14 cellular contexts compared by ENCODE assay signal in the genomic region with DNA sequence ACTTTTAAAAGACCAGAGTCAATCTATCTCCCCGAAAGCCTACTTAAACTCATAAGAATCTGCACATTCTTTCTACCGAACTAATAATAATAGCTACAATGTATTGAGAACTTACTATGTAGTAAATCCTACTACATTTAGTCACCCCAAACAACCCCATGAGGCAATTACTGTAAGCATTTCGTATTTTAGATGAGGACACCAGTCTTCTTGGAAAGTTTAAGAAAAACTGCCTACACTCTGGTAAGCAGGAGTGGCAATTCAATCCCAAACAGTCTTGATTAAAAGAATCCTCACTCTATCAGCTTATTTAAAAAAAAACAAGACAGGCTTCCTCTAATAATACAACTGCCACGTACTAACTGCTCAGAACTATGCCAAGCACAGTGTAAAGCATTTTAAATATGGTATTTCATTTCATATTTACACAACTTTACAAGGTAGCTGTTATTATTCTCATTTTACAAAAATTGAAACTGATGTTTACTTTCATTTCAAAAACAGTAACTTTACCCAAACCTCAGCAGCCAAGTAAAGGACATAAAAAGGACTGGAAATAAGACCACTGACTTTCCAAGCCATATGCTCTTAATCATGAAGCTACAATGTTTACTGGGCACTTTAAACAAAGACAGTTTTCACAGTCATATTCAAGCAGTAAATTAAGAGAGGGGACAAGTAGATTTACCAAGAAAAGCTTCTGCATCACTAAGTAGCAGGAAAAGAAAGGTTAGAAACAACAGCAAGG. TPM values are rescaled to one million over a fixed set of nuclear protein-coding genes. Genes with fewer than 3 reads are reported as not detected.
A peak's percentile ranks its signal among the peaks of the same experiment; 100 is the strongest.
DNase-seq lines count a peak whose midpoint lies in the region; ATAC-seq and TF ChIP-seq lines count a peak whose summit lies in the region.
"Had no signal": no experiment of that assay in that cellular context is flagged by ENCODE, and none has a peak within 500 bp of the region (broad histone marks: within the 10 kb centered on the region; RNA-seq: fewer than 3 reads in every experiment).

No MANE protein-coding gene starts in this region.

- no peak overlapping the region for H2AFZ ChIP-seq in osteoblast (ENCODE audit: low read length)

- no peak for DNase-seq in T-helper 2 cell treated with Interferon-gamma antibody and Interleukin-4, amounts not matched to agents 5 μg/mL and 100 μg/mL, for 36 hours (ENCODE audit: low spot score)
- DNase-seq in T-helper 2 cell (no peak), osteoblast (ENCODE audit: insufficient read length, low spot score, missing footprints) (no peak), SIG-M5 (lab: John Stamatoyannopoulos, UW) (no peak)
- DNase-seq: activated CD4-positive, alpha-beta T cell treated with anti-CD3 and anti-CD28 coated beads, Interleukin-2, amount 50 U/mL, for 4 hours; foreskin melanocyte; left ventricle myocardium superior; MV-4-11; NCI-H510A treated with DMSO at 0.1 percent for 48 hours had no signal

- H3K27me3 Mint-ChIP-seq in T-helper 2 cell treated with Interferon-gamma antibody and Interleukin-4, amounts not matched to agents 5 μg/mL and 100 μg/mL, for 36 hours (ENCODE audit: low read depth), result no peaks in the 10 kb centered on the region

- H3K79me2 ChIP-seq in osteoblast (ENCODE audit: insufficient read depth, low read length), result peaks cover 86% of the 10 kb centered on the region

- peaks cover 24% of the 10 kb centered on the region for H3K36me3 Mint-ChIP-seq in T-helper 2 cell treated with Interferon-gamma antibody and Interleukin-4, amounts not matched to agents 5 μg/mL and 100 μg/mL, for 36 hours (ENCODE audit: low read depth)

- peak overlapping the region; percentile 43 for H3K27ac Mint-ChIP-seq in T-helper 2 cell treated with Interferon-gamma antibody and Interleukin-4, amounts not matched to agents 5 μg/mL and 100 μg/mL, for 36 hours

- no peaks in the 10 kb centered on the region for H3K9me3 Mint-ChIP-seq in T-helper 2 cell treated with Interferon-gamma antibody and Interleukin-4, amounts not matched to agents 5 μg/mL and 100 μg/mL, for 36 hours

- H3K4me3 ChIP-seq in endocrine pancreas (ENCODE audit: control insufficient read depth, insufficient read depth, low read length), result peak overlapping the region; percentile 61
- H3K4me3 ChIP-seq in osteoblast (ENCODE audit: insufficient read depth, low read length), result no peak overlapping the region
- H3K4me3 ChIP-seq: SJSA1 had no signal

- ATAC-seq in SK-N-SH treated with all-trans-retinoic acid at 6 μM for 48 hours (peak; percentile 47), HG02610 (IDR thresholded peaks at IDR 0.05; ENCODE audit: unreplicated experiment) (no peak), GM21825 (IDR thresholded peaks at IDR 0.05; ENCODE audit: unreplicated experiment) (no peak)
- ATAC-seq: left ventricle myocardium superior had no signal

- H3K9me3 ChIP-seq in endocrine pancreas (ENCODE audit: control insufficient read depth, low read length) (no peaks in the 10 kb centered on the region), osteoblast (ENCODE audit: low read depth, low read length) (no peaks in the 10 kb centered on the region)
- H3K9me3 ChIP-seq: SJSA1 had no signal

- H3K9ac ChIP-seq in endocrine pancreas (ENCODE audit: control insufficient read depth, insufficient read depth, low read length), result no peak overlapping the region

- peak overlapping the region; percentile 12 for H3K27ac ChIP-seq in osteoblast (ENCODE audit: low read depth, low read length)
- H3K27ac ChIP-seq: SJSA1 had no signal

- no peak for TF ChIP-seq CTCF in osteoblast (IDR thresholded peaks at IDR 0.05; ENCODE audit: extremely low read depth, low read depth, low read length)

- H3K27me3 ChIP-seq in endocrine pancreas (ENCODE audit: control insufficient read depth, insufficient read depth, low read length) (no peaks in the 10 kb centered on the region), osteoblast (ENCODE audit: insufficient read depth, low read length) (no peaks in the 10 kb centered on the region)
- H3K27me3 ChIP-seq: SJSA1 had no signal

- H3K36me3 ChIP-seq in endocrine pancreas (ENCODE audit: control insufficient read depth, insufficient read depth, low read length) (no peaks in the 10 kb centered on the region), osteoblast (ENCODE audit: insufficient read depth, low read length) (peaks cover 2% of the 10 kb centered on the region)

- H3K4me1 Mint-ChIP-seq in T-helper 2 cell treated with Interferon-gamma antibody and Interleukin-4, amounts not matched to agents 5 μg/mL and 100 μg/mL, for 36 hours (ENCODE audit: low read depth), result peaks cover 47% of the 10 kb centered on the region

- H3K4me3 Mint-ChIP-seq in T-helper 2 cell treated with Interferon-gamma antibody and Interleukin-4, amounts not matched to agents 5 μg/mL and 100 μg/mL, for 36 hours, result peak overlapping the region; percentile 63

- peaks cover 47% of the 10 kb centered on the region for H4K20me1 ChIP-seq in osteoblast (ENCODE audit: insufficient read depth, low read length)

- H3K4me1 ChIP-seq in endocrine pancreas (ENCODE audit: control insufficient read depth, insufficient read depth, low read length) (peaks cover 15% of the 10 kb centered on the region), osteoblast (ENCODE audit: insufficient read depth, low read length) (peaks cover 16% of the 10 kb centered on the region)
- H3K4me1 ChIP-seq: SJSA1 had no signal

- peak overlapping the region; percentile 68 for H3K4me2 ChIP-seq in osteoblast (ENCODE audit: insufficient read depth, low read length)

TF ChIP-seq in SK-N-SH treated with all-trans-retinoic acid at 6 μM for 48 hours, 23 proteins besides CTCF, POLR2A, EP300 and RAD21:
- no peak for TF ChIP-seq ZNF565 (CRISPR knock-in tag; conservative IDR thresholded peaks at IDR 0.05; ENCODE audit: low read depth)
- TF ChIP-seq, protein P1, sequence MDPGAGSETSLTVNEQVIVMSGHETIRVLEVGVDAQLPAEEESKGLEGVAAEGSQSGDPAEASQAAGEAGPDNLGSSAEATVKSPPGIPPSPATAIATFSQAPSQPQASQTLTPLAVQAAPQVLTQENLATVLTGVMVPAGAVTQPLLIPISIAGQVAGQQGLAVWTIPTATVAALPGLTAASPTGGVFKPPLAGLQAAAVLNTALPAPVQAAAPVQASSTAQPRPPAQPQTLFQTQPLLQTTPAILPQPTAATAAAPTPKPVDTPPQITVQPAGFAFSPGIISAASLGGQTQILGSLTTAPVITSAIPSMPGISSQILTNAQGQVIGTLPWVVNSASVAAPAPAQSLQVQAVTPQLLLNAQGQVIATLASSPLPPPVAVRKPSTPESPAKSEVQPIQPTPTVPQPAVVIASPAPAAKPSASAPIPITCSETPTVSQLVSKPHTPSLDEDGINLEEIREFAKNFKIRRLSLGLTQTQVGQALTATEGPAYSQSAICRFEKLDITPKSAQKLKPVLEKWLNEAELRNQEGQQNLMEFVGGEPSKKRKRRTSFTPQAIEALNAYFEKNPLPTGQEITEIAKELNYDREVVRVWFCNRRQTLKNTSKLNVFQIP (CRISPR knock-in tag; IDR thresholded peaks at IDR 0.05; ENCODE audit: borderline replicate concordance, low read depth), result no peak

RNA-seq across cellular contexts. Expression of gene ARID4B, which starts 13.9 kb away (rescaled TPM):
- 33.7 and 47.4 TPM in 2 replicates for total RNA-seq in osteoblast

RNA-seq across cellular contexts. Expression of gene GGPS1, which starts 14.3 kb away (rescaled TPM):
- total RNA-seq in osteoblast, result 22.4 and 23.9 TPM in 2 replicates

RNA-seq across cellular contexts. Expression of gene TBCE, which starts 53.1 kb away (rescaled TPM):
- total RNA-seq in osteoblast, result 22.8 and 26.8 TPM in 2 replicates
